ENCODE assay signal across 8 cellular contexts in genomic region chr12:55742719-55743130, GRCh38. TPM values are rescaled to one million over a fixed set of nuclear protein-coding genes. Genes with fewer than 3 reads are reported as not detected.
DNase-seq lines count a peak whose midpoint lies in the region; ATAC-seq, FAIRE-seq and TF ChIP-seq lines count a peak whose summit lies in the region.

GDF11 (plus strand) TSS chr12:55743122; CDS start chr12:55743317, 195 bp downstream.

- H3K36me3 ChIP-seq in BJ (ENCODE audit: control insufficient read depth, insufficient read depth, low read length) (no peaks in the 10 kb centered on the region), RWPE2 (ENCODE audit: low read depth) (peaks cover 4% of the 10 kb centered on the region; the same call in 1 of the 2 replicates), neural cell (ENCODE audit: insufficient read depth, low read length) (no peaks in the 10 kb centered on the region), suprapubic skin (no peaks in the 10 kb centered on the region)

- peak within 1 kb of the TSS; percentile 54 for H3K4me3 ChIP-seq in BJ (ENCODE audit: low read depth, low read length)
- peak within 1 kb of the TSS; percentile 40 for H3K4me3 ChIP-seq in RWPE2 (ENCODE audit: severe bottlenecking)
- peak within 1 kb of the TSS; percentile 97 for H3K4me3 ChIP-seq in neural cell (ENCODE audit: low read length)
- peak within 1 kb of the TSS; percentile 54 for H3K4me3 ChIP-seq in suprapubic skin

- H3K79me2 ChIP-seq in neural cell (replicated peaks; ENCODE audit: insufficient read depth, low read length) = peaks cover 40% of the 10 kb centered on the region

- no peaks in the 10 kb centered on the region for H3K27me3 ChIP-seq in BJ (ENCODE audit: control insufficient read depth, insufficient read depth, low read length)
- H3K27me3 ChIP-seq in RWPE2 (ENCODE audit: insufficient read depth, poor library complexity, severe bottlenecking) = no peaks in the 10 kb centered on the region
- H3K27me3 ChIP-seq in neural cell (ENCODE audit: insufficient read depth, low read depth, low read length) = no peaks in the 10 kb centered on the region
- no peaks in the 10 kb centered on the region for H3K27me3 ChIP-seq in suprapubic skin

- peak; percentile 28 for TF ChIP-seq RAD21 in neural cell (conservative IDR thresholded peaks at IDR 0.05)

- TF ChIP-seq CTCF in BJ (IDR thresholded peaks at IDR 0.05; ENCODE audit: insufficient read depth, low read depth, low read length) = no peak
- TF ChIP-seq CTCF in RWPE2 (IDR thresholded peaks at IDR 0.05; ENCODE audit: poor library complexity, severe bottlenecking) = no peak
- TF ChIP-seq CTCF in neural cell (IDR thresholded peaks at IDR 0.05; ENCODE audit: poor library complexity, severe bottlenecking) = peak; percentile 32
- TF ChIP-seq CTCF in suprapubic skin (IDR thresholded peaks at IDR 0.05) = no peak

- H3K9me2 ChIP-seq in neural cell (ENCODE audit: insufficient read depth, low read length) = no peaks in the 10 kb centered on the region

- no peak for FAIRE-seq in frontal cortex (lab: Jason Lieb, UNC)

- peak within 1 kb of the TSS; percentile 97 for H3K9ac ChIP-seq in neural cell (ENCODE audit: low read length)

- peaks cover 14% of the 10 kb centered on the region for H3F3A ChIP-seq in neural cell (ENCODE audit: insufficient read depth, low read length, poor library complexity, severe bottlenecking)

- H3K9me3 ChIP-seq in RWPE2 (ENCODE audit: severe bottlenecking) (no peaks in the 10 kb centered on the region), neural cell (ENCODE audit: low read length) (no peaks in the 10 kb centered on the region), suprapubic skin (no peaks in the 10 kb centered on the region)

- POLR2A ChIA-PET in BJ (lab: Charles Lee) = interaction anchor here (0.6 kb wide), 1 partner anchor 242 kb away, joined by 5 read pairs; no protein-coding TSS in a partner anchor

- peak within 1 kb of the TSS; percentile 30 for H3K27ac ChIP-seq in RWPE2 (ENCODE audit: poor library complexity, severe bottlenecking)
- H3K27ac ChIP-seq in neural cell (ENCODE audit: low read length) = peak within 1 kb of the TSS; percentile 100
- no peak within 1 kb of the TSS for H3K27ac ChIP-seq in suprapubic skin

- H3K4me1 ChIP-seq in RWPE2 (ENCODE audit: insufficient read depth, poor library complexity, severe bottlenecking) (peaks cover 4% of the 10 kb centered on the region), suprapubic skin (peaks cover 42% of the 10 kb centered on the region)

- CTCF ChIA-PET in BJ (lab: Yijun Ruan, JAX) = interaction anchor here (0.8 to 10.9 kb wide), 7 partner anchors 9 to 287 kb away, joined by 3 to 86 read pairs (median 3); partner anchors contain the start of genes DGKA and SUOX

- no peak for TF ChIP-seq POLR2A in suprapubic skin (IDR thresholded peaks at IDR 0.05)

- H2AFZ ChIP-seq in neural cell (ENCODE audit: low read depth, low read length) = peak within 1 kb of the TSS; percentile 85

- H3K4me2 ChIP-seq in neural cell (ENCODE audit: low read length) = peak within 1 kb of the TSS; percentile 99

- peaks cover 2% of the 10 kb centered on the region for H4K20me1 ChIP-seq in neural cell (ENCODE audit: insufficient read depth)

- WGBS in suprapubic skin = under 1% methylated on average over 17 of the region's 19 CpGs

- DNase-seq in BJ (ENCODE audit: low read depth) (no peak), LoVo (ENCODE audit: low spot score) (peak; percentile 88), RWPE2 (ENCODE audit: low spot score) (no peak), activated gamma-delta T cell (lab: John Stamatoyannopoulos, UW) (peak; percentile 73), frontal cortex (ENCODE audit: low spot score in 2 of 2) (peak; percentile 91 to 92), suprapubic skin (ENCODE audit: low spot score in 2 of 2) (peak in 1 of 2 donors; percentile 87)

- ATAC-seq in GM19438 (IDR thresholded peaks at IDR 0.05; ENCODE audit: low read depth, unreplicated experiment) = peak; percentile 23
- peak; percentile 51 for ATAC-seq in RWPE2 (ENCODE audit: low read depth)

- peak; percentile 57 for TF ChIP-seq EP300 in neural cell (conservative IDR thresholded peaks at IDR 0.05; ENCODE audit: poor library complexity, severe bottlenecking)
- TF ChIP-seq EP300 in suprapubic skin (IDR thresholded peaks at IDR 0.05) = no peak

TF ChIP-seq in neural cell, 6 proteins besides CTCF, POLR2A, EP300 and RAD21:
- TF ChIP-seq SMC3 (conservative IDR thresholded peaks at IDR 0.05; ENCODE audit: poor library complexity) = no peak
- TF ChIP-seq EZH2 (IDR thresholded peaks at IDR 0.05; ENCODE audit: borderline replicate concordance, insufficient read depth, low read length, poor library complexity, severe bottlenecking) = no peak
- TF ChIP-seq REST (IDR thresholded peaks at IDR 0.05; ENCODE audit: borderline replicate concordance) = peak; percentile 91
- peak; percentile 89 for TF ChIP-seq TAF1 (IDR thresholded peaks at IDR 0.05; ENCODE audit: low read depth)
- peak; percentile 98 for TF ChIP-seq POLR2AphosphoS5 (IDR thresholded peaks at IDR 0.05)
- TF ChIP-seq MXI1 (conservative IDR thresholded peaks at IDR 0.05; ENCODE audit: poor library complexity, severe bottlenecking) = no peak

RNA-seq across cellular contexts. Expression of gene GDF11, which starts in this region (rescaled TPM):
- polyA plus RNA-seq in BJ (2011; rRNA removed) (2.9 and 3.8 TPM in 2 replicates), neural cell (14.7 and 16.0 TPM in 2 replicates)
- 4.5 and 4.7 TPM in 2 replicates for polyA minus RNA-seq in BJ (2011; rRNA and poly(A)+ RNA removed)
- total RNA-seq in frontal cortex (6.1 TPM), suprapubic skin (1 to 10 TPM in 3 of 4 donors, under 1 TPM in 1; 0.68 to 3.8 (median 2.0) TPM)
- polyA minus RNA-seq in neural cell = 27.0 and 31.7 TPM in 2 replicates

Comparison
In these comparisons a context has a peak if more than half of its experiments do, and no peak if none do; other contexts are left out.
1. DNase-seq: peak in LoVo (single experiment), activated gamma-delta T cell (single experiment) and frontal cortex (2 of 2); none in BJ (single experiment) and RWPE2 (single experiment).
2. H3K4me3 ChIP-seq: peak in every context shown above with its lines; median percentile 97 in neural cell; 54 in BJ; 54 in suprapubic skin; 40 in RWPE2.